Comparison of ENCODE assay signal across 8 cellular contexts in genomic region chr2:159921752-159922404, GRCh38. TPM values are rescaled to one million over a fixed set of nuclear protein-coding genes. Genes with fewer than 3 reads are reported as not detected.
DNase-seq lines count a peak whose midpoint lies in the region; ATAC-seq lines count a peak whose summit lies in the region.

No MANE protein-coding gene starts in this region.

- H3K36me3 Mint-ChIP-seq in T-helper 17 cell (ENCODE audit: low read depth): peaks cover 8% of the 10 kb centered on the region

- H3K4me1 Mint-ChIP-seq in T-helper 17 cell: peaks cover 15% of the 10 kb centered on the region

- ATAC-seq in GM21360 (IDR thresholded peaks at IDR 0.05; ENCODE audit: unreplicated experiment) (peak; percentile 96), HG03571 (IDR thresholded peaks at IDR 0.05; ENCODE audit: unreplicated experiment) (peak; percentile 94), T-helper 17 cell (peak; percentile 98)

- H3K27ac Mint-ChIP-seq in T-helper 17 cell: no peak overlapping the region

- DNase-seq in DMS153 (lab: John Stamatoyannopoulos, UW) (peak; percentile 37), T-helper 17 cell (peak; percentile 50 to 63 (median 54)), astrocyte of the hippocampus (ENCODE audit: low read depth, low spot score) (peak; percentile 86), iPS-NIHi7 (ENCODE audit: extremely low spot score) (peak; percentile 92), GDM1 (lab: John Stamatoyannopoulos, UW) (no peak)
- peak; percentile 65 for DNase-seq in stimulated activated CD4-positive, alpha-beta T cell treated with anti-CD3 and anti-CD28 coated beads, Interleukin-2, amount 100 ng/mL, for 4 hours (ENCODE audit: low read depth)

- H3K9me3 ChIP-seq in T-helper 17 cell (ENCODE audit: control insufficient read depth, low read length, poor library complexity, severe bottlenecking): no peaks in the 10 kb centered on the region

- H3K4me3 Mint-ChIP-seq in T-helper 17 cell: peak overlapping the region; percentile 15

- peaks cover 53% of the 10 kb centered on the region for H3K27me3 Mint-ChIP-seq in T-helper 17 cell

RNA-seq across cellular contexts. Expression of gene LY75, which starts 17.3 kb away (rescaled TPM):
- total RNA-seq in T-helper 17 cell: 10 to 100 TPM; 31.8 to 37.1 TPM
